ENCODE assay signal across 1 cellular context in the genomic region with DNA sequence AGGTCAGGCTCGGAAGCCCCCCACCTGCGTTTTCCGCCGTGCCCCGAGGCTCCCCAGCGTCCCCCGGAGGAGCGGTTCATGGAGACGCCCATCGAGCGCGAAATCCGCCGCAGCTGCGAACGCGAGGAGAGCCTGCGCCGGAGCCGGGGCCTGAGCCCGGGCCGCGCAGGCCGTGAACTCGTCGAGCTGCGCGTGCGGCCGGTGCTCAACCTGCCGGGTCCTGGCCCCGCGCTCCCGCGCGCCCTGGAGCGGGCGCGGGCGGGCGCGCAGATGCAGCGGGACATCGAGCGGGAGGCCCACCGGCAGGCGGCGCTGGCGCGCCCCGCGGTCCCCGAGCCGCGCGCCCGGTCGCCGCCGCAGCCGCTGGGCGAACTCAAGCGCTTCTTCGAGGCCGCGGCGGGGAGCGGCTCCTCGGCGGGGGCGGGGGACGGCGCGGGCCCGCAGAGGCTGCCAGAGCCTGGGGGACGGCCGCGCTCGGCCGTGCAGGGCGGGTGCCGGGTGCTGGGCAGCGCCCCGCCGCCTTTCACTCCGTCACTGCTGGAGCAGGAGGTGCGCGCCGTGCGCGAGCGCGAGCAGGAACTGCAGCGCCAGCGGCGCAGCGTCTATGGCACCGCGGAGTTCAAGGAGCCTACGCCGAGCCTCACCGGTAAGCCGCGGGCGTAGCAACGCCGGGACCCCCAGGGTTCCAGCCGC.
TF ChIP-seq lines count a peak whose summit lies in the region.

No MANE protein-coding gene starts in this region.

TF ChIP-seq in WTC11, 78 proteins besides CTCF, POLR2A, EP300 and RAD21 (continued from another document):
- no peak for TF ChIP-seq AR (CRISPR knock-in tag; IDR thresholded peaks at IDR 0.05)
